In the genomic region with DNA sequence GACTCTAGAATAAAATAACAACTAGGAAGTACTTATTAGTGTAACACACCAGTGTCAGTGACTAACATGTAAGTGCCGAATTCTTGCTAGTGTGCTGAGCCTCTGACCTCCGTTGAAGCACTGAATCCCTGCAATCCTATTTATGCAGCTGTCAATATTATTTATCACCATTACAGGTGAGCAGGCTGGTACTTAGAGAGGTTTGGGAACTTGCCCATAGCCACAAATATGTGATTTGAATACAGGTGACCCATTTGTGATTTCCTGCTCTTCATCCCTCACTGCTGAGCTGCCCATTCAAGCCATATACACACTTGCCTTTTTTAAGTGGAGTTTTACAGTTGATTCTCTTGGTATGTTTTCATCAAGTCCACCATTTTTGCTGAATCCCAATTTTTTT, we compare ENCODE assay signal across 16 cellular contexts. TPM values are rescaled to one million over a fixed set of nuclear protein-coding genes. Genes with fewer than 3 reads are reported as not detected.
DNase-seq lines count a peak whose midpoint lies in the region; ATAC-seq and TF ChIP-seq lines count a peak whose summit lies in the region.
"Had no signal": no experiment of that assay in that cellular context is flagged by ENCODE, and none has a peak within 500 bp of the region (broad histone marks: within the 10 kb centered on the region; RNA-seq: fewer than 3 reads in every experiment).

No MANE protein-coding gene starts in this region.

- H3K9me3 Mint-ChIP-seq in MCF 10A (ENCODE audit: unreplicated experiment) = no peaks in the 10 kb centered on the region
- no peaks in the 10 kb centered on the region for H3K9me3 Mint-ChIP-seq in stimulated activated effector memory CD8-positive, alpha-beta T cell treated with anti-CD3 and anti-CD28 coated beads, Interleukin-12 subunit alpha, Interleukin-12 subunit beta, amount 100 ng/mL, for 72 hours

- no peaks in the 10 kb centered on the region for H3K36me3 Mint-ChIP-seq in MCF 10A (ENCODE audit: insufficient read depth, unreplicated experiment)
- peaks cover 9% of the 10 kb centered on the region for H3K36me3 Mint-ChIP-seq in stimulated activated effector memory CD8-positive, alpha-beta T cell treated with anti-CD3 and anti-CD28 coated beads, Interleukin-12 subunit alpha, Interleukin-12 subunit beta, amount 100 ng/mL, for 72 hours

- H3K4me3 ChIP-seq in mammary epithelial cell (replicated peaks in 1 of 3; ENCODE audit: insufficient read depth in 1 of 3, low read depth in 2 of 3, low read length in 3 of 3) (no peak overlapping the region), RWPE2 (ENCODE audit: severe bottlenecking) (no peak overlapping the region)
- H3K4me3 ChIP-seq: A549, right lobe of liver, thyroid gland had no signal

- no peaks in the 10 kb centered on the region for H3K79me2 ChIP-seq in mammary epithelial cell (ENCODE audit: insufficient read depth, low read length)

- 4% methylated on average over 2 of the region's 2 CpGs for WGBS in mammary epithelial cell (ENCODE audit: low coverage, missing lambda C conversion rate)

- H3K9me3 ChIP-seq in mammary epithelial cell (replicated peaks; ENCODE audit: insufficient read depth, low read length) (no peaks in the 10 kb centered on the region), RWPE2 (ENCODE audit: severe bottlenecking) (no peaks in the 10 kb centered on the region)
- H3K9me3 ChIP-seq: A549, right lobe of liver, thyroid gland had no signal

- ATAC-seq in RWPE2 (ENCODE audit: low read depth) = peak; percentile 90
- ATAC-seq in stimulated activated effector memory CD8-positive, alpha-beta T cell treated with anti-CD3 and anti-CD28 coated beads, Interleukin-12 subunit alpha, Interleukin-12 subunit beta, amount 100 ng/mL, for 72 hours = no peak
- no peak for ATAC-seq in HG03196 (IDR thresholded peaks at IDR 0.05; ENCODE audit: unreplicated experiment)
- ATAC-seq: A549, right lobe of liver, Right ventricle myocardium inferior had no signal

- H3K27ac ChIP-seq in mammary epithelial cell (ENCODE audit: insufficient read depth, low read depth, low read length) (no peak overlapping the region), RWPE2 (ENCODE audit: poor library complexity, severe bottlenecking) (no peak overlapping the region)
- H3K27ac ChIP-seq: A549, right lobe of liver, thyroid gland had no signal

- H3K27me3 Mint-ChIP-seq in MCF 10A (ENCODE audit: insufficient read depth, unreplicated experiment) = no peaks in the 10 kb centered on the region

- TF ChIP-seq CTCF in mammary epithelial cell (conservative IDR thresholded peaks at IDR 0.05 in 1 of 2, IDR thresholded peaks at IDR 0.05 in 1 of 2; ENCODE audit: extremely low read depth in 1 of 2, insufficient read depth in 1 of 2, low read depth in 1 of 2, low read length in 2 of 2) (no peak), MCF 10A (IDR thresholded peaks at IDR 0.05; ENCODE audit: unreplicated experiment) (no peak), RWPE2 (IDR thresholded peaks at IDR 0.05; ENCODE audit: poor library complexity, severe bottlenecking) (no peak)

- H3K27me3 ChIP-seq in mammary epithelial cell (ENCODE audit: insufficient read depth, low read length) (no peaks in the 10 kb centered on the region), RWPE2 (ENCODE audit: insufficient read depth, poor library complexity, severe bottlenecking) (no peaks in the 10 kb centered on the region)
- H3K27me3 ChIP-seq: right lobe of liver, thyroid gland had no signal

- dilution Hi-C loops in mammary epithelial cell (cut with HindIII; ENCODE audit: low sequenced_read_pairs) = no loop called here

- POLR2A ChIA-PET in MCF 10A (lab: Yijun Ruan, JAX) = interaction anchor here (0.6 to 1.7 kb wide), 3 partner anchors 11 to 17 kb away, joined by 3 to 5 read pairs (median 4); no protein-coding TSS in a partner anchor

- no peak overlapping the region for H3K9ac ChIP-seq in mammary epithelial cell (ENCODE audit: insufficient read depth, low read length)

- no peak overlapping the region for H3K27ac Mint-ChIP-seq in MCF 10A (ENCODE audit: low read depth, unreplicated experiment)
- H3K27ac Mint-ChIP-seq in stimulated activated effector memory CD8-positive, alpha-beta T cell treated with anti-CD3 and anti-CD28 coated beads, Interleukin-12 subunit alpha, Interleukin-12 subunit beta, amount 100 ng/mL, for 72 hours = peak overlapping the region; percentile 94

- peaks cover 6% of the 10 kb centered on the region for H3K4me1 ChIP-seq in mammary epithelial cell (ENCODE audit: insufficient read depth, low read length)
- H3K4me1 ChIP-seq in RWPE2 (ENCODE audit: insufficient read depth, poor library complexity, severe bottlenecking) = peaks cover 3% of the 10 kb centered on the region
- H3K4me1 ChIP-seq: right lobe of liver had no signal

- peak; percentile 55 for DNase-seq in mammary epithelial cell
- no peak for DNase-seq in MCF 10A (ENCODE audit: unreplicated experiment)
- peak; percentile 49 for DNase-seq in NCI-H2107 (lab: John Stamatoyannopoulos, UW)
- no peak for DNase-seq in RWPE2 (ENCODE audit: low spot score)
- DNase-seq in stimulated activated effector memory CD8-positive, alpha-beta T cell treated with anti-CD3 and anti-CD28 coated beads, Interleukin-12 subunit alpha, Interleukin-12 subunit beta, amount 100 ng/mL, for 72 hours (ENCODE audit: low spot score in 2 of 2) = no peak
- no peak for DNase-seq in RKO (ENCODE audit: low spot score)
- DNase-seq in SK-N-DZ (ENCODE audit: low spot score) = no peak
- DNase-seq: caudate nucleus; Kasumi-1; right lobe of liver; stimulated activated CD4-positive, alpha-beta T cell treated with anti-CD3 and anti-CD28 coated beads, Interleukin-2, amount 100 ng/mL, for 48 hours; stimulated activated CD8-positive, alpha-beta memory T cell treated with anti-CD3 and anti-CD28 coated beads, Interleukin-4, amount 100 ng/mL, for 48 hours; thyroid gland had no signal

- H4K20me1 ChIP-seq in mammary epithelial cell (ENCODE audit: insufficient read depth, low read length) = no peaks in the 10 kb centered on the region

- in situ Hi-C loops in mammary epithelial cell (cut with MboI; ENCODE audit: low sequenced_read_pairs in 2 of 2) = loop anchor here (25.0 kb wide), 4 partner anchors 149 to 1374 kb away; a partner anchor contains a TSS

- no peaks in the 10 kb centered on the region for H3K4me1 Mint-ChIP-seq in MCF 10A (ENCODE audit: insufficient read depth, unreplicated experiment)
- peaks cover 83% of the 10 kb centered on the region for H3K4me1 Mint-ChIP-seq in stimulated activated effector memory CD8-positive, alpha-beta T cell treated with anti-CD3 and anti-CD28 coated beads, Interleukin-12 subunit alpha, Interleukin-12 subunit beta, amount 100 ng/mL, for 72 hours

- intact Hi-C loops in mammary epithelial cell (cut with micrococcal nuclease) = loop anchor here (5.0 to 10.0 kb wide), 3 partner anchors 159 to 554 kb away; no protein-coding TSS in a partner anchor
- intact Hi-C loops in MCF 10A (cut with micrococcal nuclease) = loop anchor here (5.0 kb wide), 1 partner anchor 144 kb away; no protein-coding TSS in a partner anchor

- no peak overlapping the region for H3K4me2 ChIP-seq in mammary epithelial cell (ENCODE audit: insufficient read depth, low read depth, low read length)
- H3K4me2 ChIP-seq: A549 had no signal

- BruUV-seq in mammary epithelial cell (replicated peaks; lab: Mats Ljungman, UMichigan) (no TSS peak), MCF 10A (replicated peaks; lab: Mats Ljungman, UMichigan) (no TSS peak)

- H3K4me3 Mint-ChIP-seq in MCF 10A (ENCODE audit: unreplicated experiment) = no peak overlapping the region
- no peak overlapping the region for H3K4me3 Mint-ChIP-seq in stimulated activated effector memory CD8-positive, alpha-beta T cell treated with anti-CD3 and anti-CD28 coated beads, Interleukin-12 subunit alpha, Interleukin-12 subunit beta, amount 100 ng/mL, for 72 hours

- H2AFZ ChIP-seq in mammary epithelial cell (ENCODE audit: low read depth, low read length) = no peak overlapping the region

- H3K36me3 ChIP-seq in mammary epithelial cell (ENCODE audit: insufficient read depth, low read length) (no peaks in the 10 kb centered on the region), RWPE2 (ENCODE audit: low read depth) (no peaks in the 10 kb centered on the region)
- H3K36me3 ChIP-seq: right lobe of liver, thyroid gland had no signal

- CTCF ChIA-PET in mammary epithelial cell (lab: Charles Lee; ENCODE audit: low non-redundant PET) = no interaction called here
- CTCF ChIA-PET in MCF 10A (lab: Yijun Ruan, JAX) = interaction anchor here (0.6 to 2.9 kb wide), 5 partner anchors 11 to 1188 kb away, joined by 3 to 19 read pairs (median 3); no protein-coding TSS in a partner anchor

RNA-seq across cellular contexts. Expression of a gene that starts 12.2 kb away (rescaled TPM):
- total RNA-seq in mammary epithelial cell (1 to 10 TPM; 3.7 to 6.3 TPM), MCF 10A (2022) (4.3 and 7.6 TPM in 2 replicates)
- 1.8 TPM for polyA plus RNA-seq in mammary epithelial cell
- polyA minus RNA-seq in mammary epithelial cell = 2.1 TPM
- polyA plus RNA-seq in SK-N-DZ (2014; cell fraction: cytosol; rRNA removed) = 1.3 and 1.4 TPM in 2 replicates
- polyA plus RNA-seq in SK-N-DZ (2014; cell fraction: nucleus; rRNA removed) = 2.4 and 3.3 TPM in 2 replicates

RNA-seq across cellular contexts. Expression of a gene that starts 40.6 kb away (rescaled TPM):
- 1 to 10 TPM in 1 of 2 donors, under 1 TPM in 1; 0.56 to 7.7 TPM for total RNA-seq in mammary epithelial cell
- 0.14 TPM for polyA plus RNA-seq in mammary epithelial cell
- not detected for polyA minus RNA-seq in mammary epithelial cell
- total RNA-seq in MCF 10A (2022) = 4.4 and 6.3 TPM in 2 replicates
- polyA plus RNA-seq in SK-N-DZ (2014; cell fraction: cytosol; rRNA removed) = 1.8 and 3.7 TPM in 2 replicates
- 1.8 TPM in 2 replicates for polyA plus RNA-seq in SK-N-DZ (2014; cell fraction: nucleus; rRNA removed)

Comparison
In these comparisons a context has a peak if more than half of its experiments do, and no peak if none do; other contexts are left out.
1. DNase-seq: peak in mammary epithelial cell (single experiment) and NCI-H2107 (single experiment); none in MCF 10A (single experiment), RWPE2 (single experiment), stimulated activated effector memory CD8-positive, alpha-beta T cell treated with anti-CD3 and anti-CD28 coated beads, Interleukin-12 subunit alpha, Interleukin-12 subunit beta, amount 100 ng/mL, for 72 hours (0 of 2), RKO (single experiment) and SK-N-DZ (single experiment).